ENCODE assay signal across 1 cellular context in the genomic region with DNA sequence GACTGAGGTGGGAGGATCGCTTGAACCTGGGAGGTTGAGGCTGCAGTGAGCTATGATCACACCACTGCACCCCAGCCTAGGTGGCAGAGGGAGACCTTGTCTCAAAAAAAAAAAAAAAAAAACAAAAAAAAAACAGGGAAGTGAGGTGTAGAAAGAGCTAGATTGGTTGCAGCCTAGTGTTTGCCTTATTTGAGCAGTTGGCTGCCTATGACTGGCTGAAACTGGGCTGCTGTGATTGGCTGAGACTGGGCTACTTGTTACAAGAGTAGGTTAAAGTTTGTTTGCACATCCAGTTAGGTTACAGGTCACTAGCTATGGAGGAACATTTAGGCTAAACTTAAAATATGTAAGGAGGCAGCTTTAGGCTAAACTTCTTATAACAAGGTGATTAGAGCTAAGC.
TF ChIP-seq lines count a peak whose summit lies in the region.

No MANE protein-coding gene starts in this region.

TF ChIP-seq in K562, 482 proteins besides CTCF, POLR2A, EP300 and RAD21 (continued from another document):
- TF ChIP-seq, protein P1, sequence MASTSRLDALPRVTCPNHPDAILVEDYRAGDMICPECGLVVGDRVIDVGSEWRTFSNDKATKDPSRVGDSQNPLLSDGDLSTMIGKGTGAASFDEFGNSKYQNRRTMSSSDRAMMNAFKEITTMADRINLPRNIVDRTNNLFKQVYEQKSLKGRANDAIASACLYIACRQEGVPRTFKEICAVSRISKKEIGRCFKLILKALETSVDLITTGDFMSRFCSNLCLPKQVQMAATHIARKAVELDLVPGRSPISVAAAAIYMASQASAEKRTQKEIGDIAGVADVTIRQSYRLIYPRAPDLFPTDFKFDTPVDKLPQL (IDR thresholded peaks at IDR 0.05; ENCODE audit: extremely low read depth, insufficient read length): no peak
- TF ChIP-seq ZFX (CRISPR knock-in tag; IDR thresholded peaks at IDR 0.05) (no peak), ZNF778 (CRISPR knock-in tag; IDR thresholded peaks at IDR 0.05) (no peak)
- TF ChIP-seq, protein P2, sequence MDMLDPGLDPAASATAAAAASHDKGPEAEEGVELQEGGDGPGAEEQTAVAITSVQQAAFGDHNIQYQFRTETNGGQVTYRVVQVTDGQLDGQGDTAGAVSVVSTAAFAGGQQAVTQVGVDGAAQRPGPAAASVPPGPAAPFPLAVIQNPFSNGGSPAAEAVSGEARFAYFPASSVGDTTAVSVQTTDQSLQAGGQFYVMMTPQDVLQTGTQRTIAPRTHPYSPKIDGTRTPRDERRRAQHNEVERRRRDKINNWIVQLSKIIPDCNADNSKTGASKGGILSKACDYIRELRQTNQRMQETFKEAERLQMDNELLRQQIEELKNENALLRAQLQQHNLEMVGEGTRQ (CRISPR knock-in tag; IDR thresholded peaks at IDR 0.05): no peak
- TF ChIP-seq, protein P3, sequence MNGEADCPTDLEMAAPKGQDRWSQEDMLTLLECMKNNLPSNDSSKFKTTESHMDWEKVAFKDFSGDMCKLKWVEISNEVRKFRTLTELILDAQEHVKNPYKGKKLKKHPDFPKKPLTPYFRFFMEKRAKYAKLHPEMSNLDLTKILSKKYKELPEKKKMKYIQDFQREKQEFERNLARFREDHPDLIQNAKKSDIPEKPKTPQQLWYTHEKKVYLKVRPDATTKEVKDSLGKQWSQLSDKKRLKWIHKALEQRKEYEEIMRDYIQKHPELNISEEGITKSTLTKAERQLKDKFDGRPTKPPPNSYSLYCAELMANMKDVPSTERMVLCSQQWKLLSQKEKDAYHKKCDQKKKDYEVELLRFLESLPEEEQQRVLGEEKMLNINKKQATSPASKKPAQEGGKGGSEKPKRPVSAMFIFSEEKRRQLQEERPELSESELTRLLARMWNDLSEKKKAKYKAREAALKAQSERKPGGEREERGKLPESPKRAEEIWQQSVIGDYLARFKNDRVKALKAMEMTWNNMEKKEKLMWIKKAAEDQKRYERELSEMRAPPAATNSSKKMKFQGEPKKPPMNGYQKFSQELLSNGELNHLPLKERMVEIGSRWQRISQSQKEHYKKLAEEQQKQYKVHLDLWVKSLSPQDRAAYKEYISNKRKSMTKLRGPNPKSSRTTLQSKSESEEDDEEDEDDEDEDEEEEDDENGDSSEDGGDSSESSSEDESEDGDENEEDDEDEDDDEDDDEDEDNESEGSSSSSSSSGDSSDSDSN (IDR thresholded peaks at IDR 0.05; ENCODE audit: borderline replicate concordance in 1 of 2, low read depth in 2 of 2, low read length in 2 of 2): no peak
